8 cellular contexts compared by ENCODE assay signal in genomic region chr1:6348511-6349191, GRCh38. TPM values are rescaled to one million over a fixed set of nuclear protein-coding genes. Genes with fewer than 3 reads are reported as not detected.
A peak's percentile ranks its signal among the peaks of the same experiment; 100 is the strongest.
DNase-seq lines count a peak whose midpoint lies in the region; ATAC-seq and TF ChIP-seq lines count a peak whose summit lies in the region.

No MANE protein-coding gene starts in this region.

- no peak overlapping the region for H3K27ac Mint-ChIP-seq in mesothelial cell of epicardium

- POLR2A ChIA-PET in RWPE1 (lab: Yijun Ruan, JAX; ENCODE audit: low non-redundant PET) = no interaction called here

- H3K27ac ChIP-seq in RWPE1 = peak overlapping the region; percentile 89
- H3K27ac ChIP-seq in left ventricle myocardium inferior (replicated peaks) = peak overlapping the region; percentile 77
- no peak overlapping the region for H3K27ac ChIP-seq in MM.1S (ENCODE audit: low read length)

- H3K27me3 ChIP-seq in left ventricle myocardium inferior (ENCODE audit: low read depth) = no peaks in the 10 kb centered on the region
- no peaks in the 10 kb centered on the region for H3K27me3 ChIP-seq in MM.1S (replicated peaks; ENCODE audit: insufficient read depth, low read length)

- H3K4me1 ChIP-seq in left ventricle myocardium inferior = peaks cover 54% of the 10 kb centered on the region
- no peaks in the 10 kb centered on the region for H3K4me1 ChIP-seq in MM.1S (ENCODE audit: low read length)

- CTCF ChIA-PET in RWPE1 (lab: Yijun Ruan, JAX) = interaction anchor here (0.5 to 1.8 kb wide), 14 partner anchors 9 to 111 kb away, joined by 3 to 10 read pairs (median 4); partner anchors contain the start of gene GPR153

- no peaks in the 10 kb centered on the region for H3K9me2 ChIP-seq in MM.1S (replicated peaks; ENCODE audit: insufficient read depth, low read length)

- no peak for TF ChIP-seq CTCF in RWPE1 (conservative IDR thresholded peaks at IDR 0.05; ENCODE audit: low read depth)
- TF ChIP-seq CTCF in left ventricle myocardium inferior (IDR thresholded peaks at IDR 0.05; ENCODE audit: borderline replicate concordance) = no peak
- TF ChIP-seq CTCF in mesothelial cell of epicardium (IDR thresholded peaks at IDR 0.05; ENCODE audit: unreplicated experiment) = no peak
- no peak for TF ChIP-seq CTCF in MM.1S (IDR thresholded peaks at IDR 0.05; ENCODE audit: low read length)

- no peaks in the 10 kb centered on the region for H3F3A ChIP-seq in MM.1S (ENCODE audit: insufficient read depth, low read length)

- H3K4me3 Mint-ChIP-seq in mesothelial cell of epicardium = no peak overlapping the region

- H2AFZ ChIP-seq in MM.1S (ENCODE audit: low read length) = no peak overlapping the region

- H3K36me3 Mint-ChIP-seq in mesothelial cell of epicardium = no peaks in the 10 kb centered on the region

- H3K27me3 Mint-ChIP-seq in mesothelial cell of epicardium (ENCODE audit: low read depth) = no peaks in the 10 kb centered on the region

- intact Hi-C loops in left ventricle myocardium inferior (cut with micrococcal nuclease) = no loop called here

- H3K9me3 ChIP-seq in left ventricle myocardium inferior (replicated peaks) (no peaks in the 10 kb centered on the region), MM.1S (replicated peaks; ENCODE audit: insufficient read depth, low read length) (no peaks in the 10 kb centered on the region)

- H3K36me3 ChIP-seq in left ventricle myocardium inferior (no peaks in the 10 kb centered on the region), MM.1S (replicated peaks; ENCODE audit: insufficient read depth, low read length) (no peaks in the 10 kb centered on the region)

- no peaks in the 10 kb centered on the region for H3K9me3 Mint-ChIP-seq in mesothelial cell of epicardium

- peaks cover 2% of the 10 kb centered on the region for H3K4me1 Mint-ChIP-seq in mesothelial cell of epicardium

- H4K20me1 ChIP-seq in MM.1S (ENCODE audit: insufficient read depth, low read length) = no peaks in the 10 kb centered on the region

- no peak overlapping the region for H3K9ac ChIP-seq in MM.1S (ENCODE audit: low read length)

- H3K4me3 ChIP-seq in left ventricle myocardium inferior = no peak overlapping the region
- H3K4me3 ChIP-seq in MM.1S (ENCODE audit: low read length) = no peak overlapping the region

- H3K79me2 ChIP-seq in MM.1S (ENCODE audit: low read length) = peaks cover 7% of the 10 kb centered on the region

- no peak for DNase-seq in RWPE1 (ENCODE audit: low spot score)
- DNase-seq in activated T-helper 1 cell treated with anti-CD3 and anti-CD28 coated beads, Interleukin-2, amount 50 U/mL, for 16 hours (ENCODE audit: low read depth in 1 of 2, low spot score in 1 of 2) = peak; percentile 21 to 25
- DNase-seq in left ventricle myocardium inferior = peak; percentile 39
- peak; percentile 42 for DNase-seq in stimulated activated naive CD8-positive, alpha-beta T cell treated with anti-CD3 and anti-CD28 coated beads, Interleukin-15, Interleukin-2, amounts not matched to agents 100 U/mL and 50 U/mL, for 24 hours
- no peak for DNase-seq in mesothelial cell of epicardium (ENCODE audit: low spot score in 2 of 2, unreplicated experiment in 2 of 2)
- no peak for DNase-seq in MM.1S

- H3K4me2 ChIP-seq in MM.1S (ENCODE audit: low read depth, low read length) = no peak overlapping the region

- ATAC-seq in stimulated activated naive CD8-positive, alpha-beta T cell treated with anti-CD3 and anti-CD28 coated beads, Interleukin-15, Interleukin-2, amounts not matched to agents 100 U/mL and 50 U/mL, for 24 hours = peak; percentile 64
- no peak for ATAC-seq in HG03457 (IDR thresholded peaks at IDR 0.05; ENCODE audit: unreplicated experiment)
- ATAC-seq in GM18511 (IDR thresholded peaks at IDR 0.05; ENCODE audit: unreplicated experiment) = no peak

RNA-seq across cellular contexts. Expression of gene ACOT7, which starts 44.9 kb away (rescaled TPM):
- total RNA-seq in left ventricle myocardium inferior (8.6 TPM), mesothelial cell of epicardium (17.4 to 21.3 TPM (median 20.3 TPM) in 3 replicates)

Comparison
In these comparisons a context has a peak if more than half of its experiments do, and no peak if none do; other contexts are left out.
1. DNase-seq: peak in activated T-helper 1 cell treated with anti-CD3 and anti-CD28 coated beads, Interleukin-2, amount 50 U/mL, for 16 hours (2 of 2), left ventricle myocardium inferior (single experiment) and stimulated activated naive CD8-positive, alpha-beta T cell treated with anti-CD3 and anti-CD28 coated beads, Interleukin-15, Interleukin-2, amounts not matched to agents 100 U/mL and 50 U/mL, for 24 hours (single experiment); none in RWPE1 (single experiment), mesothelial cell of epicardium (0 of 2) and MM.1S (single experiment).